Comparison of ENCODE assay signal across 9 cellular contexts in the genomic region with DNA sequence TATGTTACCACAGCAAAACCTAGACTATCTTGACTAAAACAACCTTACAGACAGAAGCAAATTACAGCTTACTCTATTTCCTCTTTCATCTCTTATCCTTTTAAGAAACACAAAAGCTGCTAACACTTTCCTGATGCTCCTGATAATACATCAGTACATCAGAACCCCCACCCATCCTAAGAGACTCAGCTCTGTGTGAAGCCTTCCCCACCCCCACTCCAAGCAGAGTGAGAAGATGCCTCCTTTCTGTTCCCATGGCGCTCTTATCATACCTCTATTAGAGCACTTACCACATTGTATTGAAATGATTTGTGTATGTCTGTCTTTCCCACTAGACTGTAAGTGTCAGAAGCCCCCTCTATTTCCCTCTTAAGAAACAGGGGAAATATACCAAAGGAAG. TPM values are rescaled to one million over a fixed set of nuclear protein-coding genes. Genes with fewer than 3 reads are reported as not detected.
"Had no signal": no experiment of that assay in that cellular context is flagged by ENCODE, and none has a peak within 500 bp of the region (broad histone marks: within the 10 kb centered on the region; RNA-seq: fewer than 3 reads in every experiment).

No MANE protein-coding gene starts in this region.

- ATAC-seq: HepG2, K562 had no signal

- H3K27ac Mint-ChIP-seq: IgD-negative memory B cell had no signal

- H3K27ac ChIP-seq: HL-60 had no signal

- H3K4me3 Mint-ChIP-seq: IgD-negative memory B cell had no signal

- H3K4me1 Mint-ChIP-seq: IgD-negative memory B cell had no signal

- DNase-seq: IMR-90, KBM-7, KG1 had no signal

- H3K4me3 ChIP-seq: K562 had no signal

RNA-seq across cellular contexts. Expression of gene HS3ST2, which starts 42.4 kb away (rescaled TPM):
- total RNA-seq: HepG2, HT-29, HT1080, IMR-90, K562 had no signal
- polyA plus RNA-seq: HepG2, IgD-negative memory B cell, IMR-90, K562 had no signal
